1 cellular context compared by ENCODE assay signal in genomic region chr19:12639901-12640613, GRCh38.
TF ChIP-seq lines count a peak whose summit lies in the region.

No MANE protein-coding gene starts in this region.

TF ChIP-seq in K562, 482 proteins besides CTCF, POLR2A, EP300 and RAD21 (continued from another document and continues in another):
- TF ChIP-seq RBBP5 (IDR thresholded peaks at IDR 0.05; ENCODE audit: borderline replicate concordance, insufficient read depth, low read length, poor library complexity, severe bottlenecking) (peak; percentile 29), MBD1 (CRISPR knock-in tag; IDR thresholded peaks at IDR 0.05) (0 out of 2 replicates have a peak, but pooled peaks have one; percentile 15), NFIX (CRISPR knock-in tag; IDR thresholded peaks at IDR 0.05; ENCODE audit: low read depth) (no peak), GATAD2B (IDR thresholded peaks at IDR 0.05; ENCODE audit: borderline replicate concordance) (no peak), TCF7 (IDR thresholded peaks at IDR 0.05; ENCODE audit: borderline replicate concordance) (0 out of 2 replicates have a peak, but pooled peaks have one; percentile 52), VEZF1 (CRISPR knock-in tag; IDR thresholded peaks at IDR 0.05) (no peak), MCM5 (IDR thresholded peaks at IDR 0.05; ENCODE audit: low read depth) (no peak), FOXA3 (CRISPR knock-in tag; conservative IDR thresholded peaks at IDR 0.05 in 1 of 2, IDR thresholded peaks at IDR 0.05 in 1 of 2) (0 out of 4 replicates have a peak, but pooled peaks of 1 of the 2 experiments have one; percentile 57), ZNF384 (IDR thresholded peaks at IDR 0.05; ENCODE audit: low read depth, low read length) (no peak), MTA2 (IDR thresholded peaks at IDR 0.05; ENCODE audit: low read depth) (no peak), STAT5A (IDR thresholded peaks at IDR 0.05; ENCODE audit: borderline replicate concordance, low read length) (no peak), CBX5 (IDR thresholded peaks at IDR 0.05; ENCODE audit: borderline replicate concordance, low read depth) (peak; percentile 61; the same call in 1 of the 2 replicates), MYC (IDR thresholded peaks at IDR 0.05; ENCODE audit: low read depth, low read length) (peak; percentile 82), MYC (CRISPR knock-in tag; IDR thresholded peaks at IDR 0.05; ENCODE audit: borderline replicate concordance, low read depth) (no peak), ZSCAN29 (IDR thresholded peaks at IDR 0.05) (peak; percentile 84), CREM (IDR thresholded peaks at IDR 0.05; ENCODE audit: low read depth) (peak; percentile 82), CREB1 (IDR thresholded peaks at IDR 0.05) (peak; percentile 19; the same call in 1 of the 2 replicates), CREB1 (CRISPR knock-in tag; IDR thresholded peaks at IDR 0.05) (peak; percentile 57; the same call in 1 of the 2 replicates), TEAD1 (CRISPR knock-in tag; IDR thresholded peaks at IDR 0.05) (peak in 1 of 2 experiments; percentile 80; a peak in 1 of 4 replicates), DEAF1 (CRISPR knock-in tag; IDR thresholded peaks at IDR 0.05) (no peak), PCBP1 (IDR thresholded peaks at IDR 0.05; ENCODE audit: low read depth, low read length, poor library complexity, severe bottlenecking) (no peak), ZBTB2 (IDR thresholded peaks at IDR 0.05) (peak; percentile 44; the same call in 1 of the 2 replicates), ZNF79 (CRISPR knock-in tag; IDR thresholded peaks at IDR 0.05; ENCODE audit: low read depth) (no peak), NEUROD1 (IDR thresholded peaks at IDR 0.05; ENCODE audit: borderline replicate concordance, low read depth, low read length, partially characterized antibody) (peak; percentile 22), SP1 (CRISPR knock-in tag; IDR thresholded peaks at IDR 0.05) (0 out of 2 replicates have a peak, but pooled peaks have one; percentile 43), ZNF165 (CRISPR knock-in tag; IDR thresholded peaks at IDR 0.05; ENCODE audit: borderline replicate concordance) (no peak), HMGN3 (IDR thresholded peaks at IDR 0.05; ENCODE audit: borderline replicate concordance, extremely low read depth, insufficient read length, low read depth, low read length) (peak; percentile 27), RBFOX2 (IDR thresholded peaks at IDR 0.05; ENCODE audit: low read depth, low read length) (peak; percentile 64), ZNF699 (CRISPR knock-in tag; IDR thresholded peaks at IDR 0.05; ENCODE audit: insufficient replicate concordance) (no peak), SMAD3 (CRISPR knock-in tag; conservative IDR thresholded peaks at IDR 0.05) (no peak), PKNOX1 (IDR thresholded peaks at IDR 0.05) (peak; percentile 7; the same call in 1 of the 2 replicates), E2F4 (CRISPR knock-in tag; IDR thresholded peaks at IDR 0.05; ENCODE audit: low read depth) (0 out of 2 replicates have a peak, but pooled peaks have one; percentile 51), ZNF121 (CRISPR knock-in tag; conservative IDR thresholded peaks at IDR 0.05) (no peak), ZNF175 (CRISPR knock-in tag; IDR thresholded peaks at IDR 0.05; ENCODE audit: low read depth) (no peak), ATF7 (IDR thresholded peaks at IDR 0.05) (peak; percentile 19; the same call in 1 of the 2 replicates), KAT2B (IDR thresholded peaks at IDR 0.05; ENCODE audit: low read depth, low read length) (no peak), RB1 (IDR thresholded peaks at IDR 0.05; ENCODE audit: low read depth) (peak; percentile 55; the same call in 1 of the 2 replicates), BRD4 (IDR thresholded peaks at IDR 0.05) (no peak), SRF (CRISPR knock-in tag; IDR thresholded peaks at IDR 0.05) (no peak), DPF2 (IDR thresholded peaks at IDR 0.05) (peak; percentile 33; the same call in 1 of the 2 replicates), HINFP (tag; conservative IDR thresholded peaks at IDR 0.05; ENCODE audit: low read depth) (no peak), ZZZ3 (IDR thresholded peaks at IDR 0.05) (no peak), ZNF696 (CRISPR knock-in tag; conservative IDR thresholded peaks at IDR 0.05) (no peak), NR3C1 (CRISPR knock-in tag; IDR thresholded peaks at IDR 0.05) (no peak), FOXK1 (CRISPR knock-in tag; IDR thresholded peaks at IDR 0.05; ENCODE audit: borderline replicate concordance) (0 out of 2 replicates have a peak, but pooled peaks have one; percentile 38), RBM15 (IDR thresholded peaks at IDR 0.05; ENCODE audit: insufficient read depth, low read length) (no peak), NFXL1 (CRISPR knock-in tag; IDR thresholded peaks at IDR 0.05) (no peak), PHF8 (IDR thresholded peaks at IDR 0.05; ENCODE audit: borderline replicate concordance, low read length) (no peak), BCL6 (CRISPR knock-in tag; IDR thresholded peaks at IDR 0.05) (no peak), PCBP2 (IDR thresholded peaks at IDR 0.05; ENCODE audit: low read depth, low read length, poor library complexity, severe bottlenecking) (no peak)
- TF ChIP-seq, protein P1, sequence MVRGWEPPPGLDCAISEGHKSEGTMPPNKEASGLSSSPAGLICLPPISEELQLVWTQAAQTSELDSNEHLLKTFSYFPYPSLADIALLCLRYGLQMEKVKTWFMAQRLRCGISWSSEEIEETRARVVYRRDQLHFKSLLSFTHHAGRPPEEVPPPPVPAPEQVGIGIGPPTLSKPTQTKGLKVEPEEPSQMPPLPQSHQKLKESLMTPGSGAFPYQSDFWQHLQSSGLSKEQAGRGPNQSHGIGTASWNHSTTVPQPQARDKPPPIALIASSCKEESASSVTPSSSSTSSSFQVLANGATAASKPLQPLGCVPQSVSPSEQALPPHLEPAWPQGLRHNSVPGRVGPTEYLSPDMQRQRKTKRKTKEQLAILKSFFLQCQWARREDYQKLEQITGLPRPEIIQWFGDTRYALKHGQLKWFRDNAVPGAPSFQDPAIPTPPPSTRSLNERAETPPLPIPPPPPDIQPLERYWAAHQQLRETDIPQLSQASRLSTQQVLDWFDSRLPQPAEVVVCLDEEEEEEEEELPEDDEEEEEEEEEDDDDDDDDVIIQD (CRISPR knock-in tag; IDR thresholded peaks at IDR 0.05) = no peak
- TF ChIP-seq, protein P2, sequence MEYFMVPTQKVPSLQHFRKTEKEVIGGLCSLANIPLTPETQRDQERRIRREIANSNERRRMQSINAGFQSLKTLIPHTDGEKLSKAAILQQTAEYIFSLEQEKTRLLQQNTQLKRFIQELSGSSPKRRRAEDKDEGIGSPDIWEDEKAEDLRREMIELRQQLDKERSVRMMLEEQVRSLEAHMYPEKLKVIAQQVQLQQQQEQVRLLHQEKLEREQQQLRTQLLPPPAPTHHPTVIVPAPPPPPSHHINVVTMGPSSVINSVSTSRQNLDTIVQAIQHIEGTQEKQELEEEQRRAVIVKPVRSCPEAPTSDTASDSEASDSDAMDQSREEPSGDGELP (CRISPR knock-in tag; IDR thresholded peaks at IDR 0.05; ENCODE audit: borderline replicate concordance) = peak; percentile 58; the same call in 1 of the 2 replicates
- TF ChIP-seq, protein P3, sequence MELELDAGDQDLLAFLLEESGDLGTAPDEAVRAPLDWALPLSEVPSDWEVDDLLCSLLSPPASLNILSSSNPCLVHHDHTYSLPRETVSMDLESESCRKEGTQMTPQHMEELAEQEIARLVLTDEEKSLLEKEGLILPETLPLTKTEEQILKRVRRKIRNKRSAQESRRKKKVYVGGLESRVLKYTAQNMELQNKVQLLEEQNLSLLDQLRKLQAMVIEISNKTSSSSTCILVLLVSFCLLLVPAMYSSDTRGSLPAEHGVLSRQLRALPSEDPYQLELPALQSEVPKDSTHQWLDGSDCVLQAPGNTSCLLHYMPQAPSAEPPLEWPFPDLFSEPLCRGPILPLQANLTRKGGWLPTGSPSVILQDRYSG (tag; conservative IDR thresholded peaks at IDR 0.05; ENCODE audit: low read depth) = no peak
- TF ChIP-seq, protein P4, sequence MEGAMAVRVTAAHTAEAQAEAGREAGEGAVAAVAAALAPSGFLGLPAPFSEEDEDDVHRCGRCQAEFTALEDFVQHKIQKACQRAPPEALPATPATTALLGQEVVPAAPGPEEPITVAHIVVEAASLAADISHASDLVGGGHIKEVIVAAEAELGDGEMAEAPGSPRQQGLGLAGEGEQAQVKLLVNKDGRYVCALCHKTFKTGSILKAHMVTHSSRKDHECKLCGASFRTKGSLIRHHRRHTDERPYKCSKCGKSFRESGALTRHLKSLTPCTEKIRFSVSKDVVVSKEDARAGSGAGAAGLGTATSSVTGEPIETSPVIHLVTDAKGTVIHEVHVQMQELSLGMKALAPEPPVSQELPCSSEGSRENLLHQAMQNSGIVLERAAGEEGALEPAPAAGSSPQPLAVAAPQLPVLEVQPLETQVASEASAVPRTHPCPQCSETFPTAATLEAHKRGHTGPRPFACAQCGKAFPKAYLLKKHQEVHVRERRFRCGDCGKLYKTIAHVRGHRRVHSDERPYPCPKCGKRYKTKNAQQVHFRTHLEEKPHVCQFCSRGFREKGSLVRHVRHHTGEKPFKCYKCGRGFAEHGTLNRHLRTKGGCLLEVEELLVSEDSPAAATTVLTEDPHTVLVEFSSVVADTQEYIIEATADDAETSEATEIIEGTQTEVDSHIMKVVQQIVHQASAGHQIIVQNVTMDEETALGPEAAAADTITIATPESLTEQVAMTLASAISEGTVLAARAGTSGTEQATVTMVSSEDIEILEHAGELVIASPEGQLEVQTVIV (CRISPR knock-in tag; IDR thresholded peaks at IDR 0.05; ENCODE audit: borderline replicate concordance) = no peak
